In the genomic region with DNA sequence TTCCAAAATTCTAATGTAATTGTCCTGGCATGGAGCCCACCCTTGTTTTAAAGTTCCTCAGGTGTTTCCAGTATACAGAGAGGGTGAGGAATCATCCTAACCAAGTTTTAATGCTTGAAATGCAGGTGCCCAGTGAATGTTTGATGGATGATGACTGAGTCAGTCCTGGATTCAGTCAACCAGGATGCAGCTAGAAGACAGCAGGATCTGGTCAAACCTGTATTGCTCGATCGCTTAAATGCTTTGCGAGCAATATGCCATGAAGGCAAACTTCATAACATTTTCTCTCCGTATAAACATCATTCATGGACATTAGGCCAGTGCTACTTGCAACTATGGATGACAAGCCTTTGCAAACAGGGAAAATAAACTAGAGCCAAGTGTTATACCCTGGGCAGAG, we compare ENCODE assay signal across 22 cellular contexts.
A peak's percentile ranks its signal among the peaks of the same experiment; 100 is the strongest.
DNase-seq lines count a peak whose midpoint lies in the region; ATAC-seq and TF ChIP-seq lines count a peak whose summit lies in the region.
"Had no signal": no experiment of that assay in that cellular context is flagged by ENCODE, and none has a peak within 500 bp of the region (broad histone marks: within the 10 kb centered on the region; RNA-seq: fewer than 3 reads in every experiment).

No MANE protein-coding gene starts in this region.

- H3K27ac ChIP-seq in C4-2B = peak overlapping the region; percentile 19; the same call in 1 of the 2 replicates
- H3K27ac ChIP-seq: SK-N-MC had no signal

- no peak for TF ChIP-seq CTCF in C4-2B (conservative IDR thresholded peaks at IDR 0.05)

- ATAC-seq in GM18907 (IDR thresholded peaks at IDR 0.05; ENCODE audit: unreplicated experiment) (no peak), GM21447 (IDR thresholded peaks at IDR 0.05; ENCODE audit: unreplicated experiment) (no peak), GM19023 (IDR thresholded peaks at IDR 0.05; ENCODE audit: unreplicated experiment) (no peak)
- ATAC-seq: GM12878, HCT116 had no signal

- DNase-seq in DMS79 treated with DMSO at 0.1 percent for 48 hours (lab: John Stamatoyannopoulos, UW) = peak; percentile 16
- peak; percentile 16 for DNase-seq in NCI-H510A (lab: John Stamatoyannopoulos, UW)
- DNase-seq in kidney tubule cell (ENCODE audit: low spot score) = peak; percentile 54
- DNase-seq: CD4-positive, CD25-positive, alpha-beta regulatory T cell; DMS153; EL; GDM1; KBM-7; MG63; NCI-H1417 treated with DMSO at 0.1 percent for 48 hours; NCI-H1694 treated with DMSO at 0.1 percent for 48 hours; NCI-H2081 treated with DMSO at 0.1 percent for 48 hours; NCI-H446 treated with DMSO at 0.1 percent for 48 hours; NCI-H69; SIG-M5 had no signal
